ENCODE assay signal across 1 cellular context in the genomic region with DNA sequence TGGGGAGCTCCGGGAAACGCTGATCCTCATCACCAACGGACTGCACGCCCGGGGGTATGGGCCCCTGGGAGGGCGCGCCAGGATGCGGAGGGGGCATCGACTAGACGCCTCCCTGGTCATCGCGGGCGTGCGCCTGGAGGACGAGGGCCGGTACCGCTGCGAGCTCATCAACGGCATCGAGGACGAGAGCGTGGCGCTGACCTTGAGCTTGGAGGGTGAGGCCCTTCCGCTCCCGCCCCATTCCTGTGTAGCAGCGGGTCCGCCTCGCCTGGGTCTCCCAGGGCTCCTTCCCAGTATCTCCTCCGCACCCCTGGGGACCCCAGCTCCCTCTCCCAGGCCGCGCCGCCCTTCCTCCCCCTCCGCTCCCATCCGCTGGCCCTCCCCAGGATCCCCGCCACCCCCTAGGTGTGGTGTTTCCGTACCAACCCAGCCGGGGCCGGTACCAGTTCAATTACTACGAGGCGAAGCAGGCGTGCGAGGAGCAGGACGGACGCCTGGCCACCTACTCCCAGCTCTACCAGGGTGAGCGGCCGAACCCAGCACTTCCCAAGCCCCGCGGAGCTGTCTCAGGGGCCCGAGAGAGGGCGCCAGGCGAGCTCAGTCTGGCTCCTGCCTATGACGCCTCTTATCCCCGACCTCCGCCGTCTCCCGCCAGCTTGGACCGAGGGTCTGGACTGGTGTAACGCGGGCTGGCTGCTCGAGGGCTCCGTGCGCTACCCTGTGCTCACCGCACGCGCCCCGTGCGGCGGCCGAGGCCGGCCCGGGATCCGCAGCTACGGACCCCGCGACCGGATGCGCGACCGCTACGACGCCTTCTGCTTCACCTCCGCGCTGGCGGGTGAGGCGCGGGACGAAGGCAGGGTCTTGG.
TF ChIP-seq lines count a peak whose summit lies in the region.

No MANE protein-coding gene starts in this region.

TF ChIP-seq in SK-N-SH treated with all-trans-retinoic acid at 6 μM for 48 hours, 23 proteins besides CTCF, POLR2A, EP300 and RAD21 (continued from another document):
- TF ChIP-seq, protein P1, sequence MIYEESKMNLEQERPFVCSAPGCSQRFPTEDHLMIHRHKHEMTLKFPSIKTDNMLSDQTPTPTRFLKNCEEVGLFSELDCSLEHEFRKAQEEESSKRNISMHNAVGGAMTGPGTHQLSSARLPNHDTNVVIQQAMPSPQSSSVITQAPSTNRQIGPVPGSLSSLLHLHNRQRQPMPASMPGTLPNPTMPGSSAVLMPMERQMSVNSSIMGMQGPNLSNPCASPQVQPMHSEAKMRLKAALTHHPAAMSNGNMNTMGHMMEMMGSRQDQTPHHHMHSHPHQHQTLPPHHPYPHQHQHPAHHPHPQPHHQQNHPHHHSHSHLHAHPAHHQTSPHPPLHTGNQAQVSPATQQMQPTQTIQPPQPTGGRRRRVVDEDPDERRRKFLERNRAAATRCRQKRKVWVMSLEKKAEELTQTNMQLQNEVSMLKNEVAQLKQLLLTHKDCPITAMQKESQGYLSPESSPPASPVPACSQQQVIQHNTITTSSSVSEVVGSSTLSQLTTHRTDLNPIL (CRISPR knock-in tag; IDR thresholded peaks at IDR 0.05; ENCODE audit: low read depth): no peak
- TF ChIP-seq RARB (CRISPR knock-in tag; IDR thresholded peaks at IDR 0.05) (no peak), ZNF565 (CRISPR knock-in tag; conservative IDR thresholded peaks at IDR 0.05; ENCODE audit: low read depth) (no peak)
TF ChIP-seq in SK-N-SH treated with all-trans-retinoic acid at 6 μM for 48 hours: peak in this region for 0.
